24 cellular contexts compared by ENCODE assay signal in genomic region chr20:51362254-51362653, GRCh38.
"Had no signal": no experiment of that assay in that cellular context is flagged by ENCODE, and none has a peak within 500 bp of the region (broad histone marks: within the 10 kb centered on the region; RNA-seq: fewer than 3 reads in every experiment).

No MANE protein-coding gene starts in this region.

- H3K9me3 ChIP-seq: neutrophil had no signal

- H3K36me3 ChIP-seq: gastroesophageal sphincter, neutrophil, right atrium auricular region, stomach, tibial artery had no signal

- H3K4me2 ChIP-seq: hepatocyte, smooth muscle cell had no signal

- DNase-seq: activated B cell treated with CpG ODN at 0.5 μM for 24 hours; activated CD4-positive, alpha-beta T cell treated with anti-CD3 and anti-CD28 coated beads, Interleukin-2, amount 50 U/mL, for 1 hour; activated CD8-positive, alpha-beta T cell treated with anti-CD3 and anti-CD28 coated beads for 36 hours; activated T-cell treated with anti-CD3 and anti-CD28 coated beads, Interleukin-2, amount 50 U/mL, for 4 hours; effector CD8-positive, alpha-beta T cell; islet precursor cell; left ventricle myocardium superior; stimulated activated CD4-positive, alpha-beta T cell treated with anti-CD3 and anti-CD28 coated beads, Interleukin-15, amount 100 ng/mL, for 24 hours; stimulated activated CD4-positive, alpha-beta T cell treated with anti-CD3 and anti-CD28 coated beads, Interleukin-2, amount 100 ng/mL, for 24 hours; stimulated activated naive B cell treated with anti-CD40 and anti-IgM and Interleukin-4, amounts not matched to agents 10 μg/mL and 1 μg/mL and 100 μg/mL, for 72 hours; stomach; tibial artery had no signal

- H3K4me3 Mint-ChIP-seq: activated B cell treated with CpG ODN at 0.5 μM for 24 hours; activated CD8-positive, alpha-beta T cell treated with anti-CD3 and anti-CD28 coated beads for 36 hours; activated T-cell treated with anti-CD3 and anti-CD28 coated beads, Interleukin-2, amount 50 U/mL, for 4 hours; nephron; stimulated activated naive B cell treated with anti-CD40 and anti-IgM and Interleukin-4, amounts not matched to agents 10 μg/mL and 1 μg/mL and 100 μg/mL, for 72 hours; T-helper 2 cell treated with Interferon-gamma antibody and Interleukin-4, amounts not matched to agents 5 μg/mL and 100 μg/mL, for 36 hours had no signal

- ATAC-seq: activated CD8-positive, alpha-beta T cell treated with anti-CD3 and anti-CD28 coated beads for 36 hours; activated naive CD4-positive, alpha-beta T cell treated with anti-CD3 and anti-CD28 coated beads, Interleukin-2, amount 50 U/mL, for 72 hours; activated T-cell treated with anti-CD3 and anti-CD28 coated beads, Interleukin-2, amount 50 U/mL, for 4 hours; gastroesophageal sphincter; left ventricle myocardium superior; stimulated activated naive B cell treated with anti-CD40 and anti-IgM and Interleukin-4, amounts not matched to agents 10 μg/mL and 1 μg/mL and 100 μg/mL, for 72 hours had no signal

- H3K4me1 ChIP-seq: parathyroid adenoma, stomach had no signal

- FAIRE-seq: colon, endometrium had no signal

- H3K4me3 ChIP-seq: gastroesophageal sphincter, hepatocyte, right atrium auricular region, smooth muscle cell, stomach, tibial artery had no signal

- H3K4me1 Mint-ChIP-seq: activated B cell treated with CpG ODN at 0.5 μM for 24 hours; nephron; stimulated activated naive B cell treated with anti-CD40 and anti-IgM and Interleukin-4, amounts not matched to agents 10 μg/mL and 1 μg/mL and 100 μg/mL, for 72 hours had no signal

- H3K79me2 ChIP-seq: hepatocyte, parathyroid adenoma had no signal

- H3K27ac ChIP-seq: gastroesophageal sphincter, hepatocyte, neutrophil, parathyroid adenoma, right atrium auricular region, stomach, tibial artery had no signal

- H3K9ac ChIP-seq: parathyroid adenoma had no signal

- H2AFZ ChIP-seq: hepatocyte, parathyroid adenoma had no signal

- H3K27ac Mint-ChIP-seq: activated B cell treated with CpG ODN at 0.5 μM for 24 hours; activated CD8-positive, alpha-beta T cell treated with anti-CD3 and anti-CD28 coated beads for 36 hours; activated naive CD4-positive, alpha-beta T cell treated with anti-CD3 and anti-CD28 coated beads, Interleukin-2, amount 50 U/mL, for 72 hours; activated T-helper 2 cell treated with anti-CD3 and anti-CD28 coated beads, Interferon-gamma antibody, Interleukin-2, Interleukin-4, amounts not matched to agents 10 μg/mL and 5 μg/mL and 100 μg/mL, durations not matched to agents 14 hours and 24 hours and 36 hours; nephron; T-helper 2 cell treated with Interferon-gamma antibody and Interleukin-4, amounts not matched to agents 5 μg/mL and 100 μg/mL, for 36 hours had no signal

- H3K27me3 ChIP-seq: hepatocyte, neutrophil, right atrium auricular region, stomach, tibial artery had no signal
